ENCODE assay signal across 10 cellular contexts in genomic region chr6:35471836-35472345, GRCh38. TPM values are rescaled to one million over a fixed set of nuclear protein-coding genes. Genes with fewer than 3 reads are reported as not detected.
DNase-seq lines count a peak whose midpoint lies in the region; ATAC-seq and TF ChIP-seq lines count a peak whose summit lies in the region.
"Had no signal": no experiment of that assay in that cellular context is flagged by ENCODE, and none has a peak within 500 bp of the region (broad histone marks: within the 10 kb centered on the region; RNA-seq: fewer than 3 reads in every experiment).

No MANE protein-coding gene starts in this region.

- no peaks in the 10 kb centered on the region for H3K27me3 Mint-ChIP-seq in stimulated activated naive CD8-positive, alpha-beta T cell treated with anti-CD3 and anti-CD28 coated beads, Interleukin-15, Interleukin-2, amounts not matched to agents 100 ng/mL and 50 ng/mL, for 24 hours
- peaks cover 13% of the 10 kb centered on the region for H3K27me3 Mint-ChIP-seq in WTC11 (ENCODE audit: low read depth)

- no peak for DNase-seq in stimulated activated naive CD8-positive, alpha-beta T cell treated with anti-CD3 and anti-CD28 coated beads, Interleukin-15, Interleukin-2, amounts not matched to agents 100 U/mL and 50 U/mL, for 24 hours
- no peak for DNase-seq in WTC11 (ENCODE audit: low spot score)
- DNase-seq in islet precursor cell: peak; percentile 51
- no peak for DNase-seq in NOMO-1 treated with DMSO at 0.1 percent for 48 hours (lab: John Stamatoyannopoulos, UW; ENCODE audit: unreplicated experiment)
- DNase-seq in cerebellum (ENCODE audit: low spot score): no peak
- DNase-seq: dorsolateral prefrontal cortex had no signal

- TF ChIP-seq CTCF in WTC11 (IDR thresholded peaks at IDR 0.05): no peak

- H3K4me1 Mint-ChIP-seq in stimulated activated naive CD8-positive, alpha-beta T cell treated with anti-CD3 and anti-CD28 coated beads, Interleukin-15, Interleukin-2, amounts not matched to agents 100 ng/mL and 50 ng/mL, for 24 hours (ENCODE audit: low read depth): peaks cover 42% of the 10 kb centered on the region
- H3K4me1 Mint-ChIP-seq in WTC11: peaks cover 47% of the 10 kb centered on the region

- H3K4me3 Mint-ChIP-seq in stimulated activated naive CD8-positive, alpha-beta T cell treated with anti-CD3 and anti-CD28 coated beads, Interleukin-15, Interleukin-2, amounts not matched to agents 100 ng/mL and 50 ng/mL, for 24 hours: peak overlapping the region; percentile 97
- H3K4me3 Mint-ChIP-seq in WTC11: peak overlapping the region; percentile 95

- ATAC-seq in stimulated activated naive CD8-positive, alpha-beta T cell treated with anti-CD3 and anti-CD28 coated beads, Interleukin-15, Interleukin-2, amounts not matched to agents 100 U/mL and 50 U/mL, for 24 hours: no peak
- ATAC-seq in WTC11 (no peak), GM19395 (IDR thresholded peaks at IDR 0.05; ENCODE audit: unreplicated experiment) (no peak), GM21381 (IDR thresholded peaks at IDR 0.05; ENCODE audit: unreplicated experiment) (no peak)

- peak overlapping the region; percentile 97 for H3K27ac Mint-ChIP-seq in stimulated activated naive CD8-positive, alpha-beta T cell treated with anti-CD3 and anti-CD28 coated beads, Interleukin-15, Interleukin-2, amounts not matched to agents 100 ng/mL and 50 ng/mL, for 24 hours
- H3K27ac Mint-ChIP-seq in WTC11: peak overlapping the region; percentile 93

- POLR2A ChIA-PET in WTC11 (lab: Charles Lee): interaction anchor here (0.7 to 7.9 kb wide), 8 partner anchors 14 to 174 kb away, joined by 3 to 54 read pairs (median 5); partner anchors contain the start of gene TEAD3

- CTCF ChIA-PET in WTC11 (lab: Charles Lee): interaction anchor here (0.7 to 1.8 kb wide), 7 partner anchors 16 to 130 kb away, joined by 3 to 8 read pairs (median 5); partner anchors contain the start of gene PPARD

- no peaks in the 10 kb centered on the region for H3K9me3 Mint-ChIP-seq in stimulated activated naive CD8-positive, alpha-beta T cell treated with anti-CD3 and anti-CD28 coated beads, Interleukin-15, Interleukin-2, amounts not matched to agents 100 ng/mL and 50 ng/mL, for 24 hours
- no peaks in the 10 kb centered on the region for H3K9me3 Mint-ChIP-seq in WTC11

- peaks cover 55% of the 10 kb centered on the region for H3K36me3 Mint-ChIP-seq in stimulated activated naive CD8-positive, alpha-beta T cell treated with anti-CD3 and anti-CD28 coated beads, Interleukin-15, Interleukin-2, amounts not matched to agents 100 ng/mL and 50 ng/mL, for 24 hours (ENCODE audit: low read depth)
- H3K36me3 Mint-ChIP-seq in WTC11: peaks cover 51% of the 10 kb centered on the region

TF ChIP-seq in WTC11, 78 proteins besides CTCF, POLR2A, EP300 and RAD21 (continues in another document):
- TF ChIP-seq GTF2I (CRISPR knock-in tag; conservative IDR thresholded peaks at IDR 0.05) (no peak), ATF6 (CRISPR knock-in tag; IDR thresholded peaks at IDR 0.05) (no peak), ZNF671 (CRISPR knock-in tag; IDR thresholded peaks at IDR 0.05) (peak; percentile 13; the same call in 1 of the 2 replicates), SP1 (CRISPR knock-in tag; conservative IDR thresholded peaks at IDR 0.05) (no peak), ZNF416 (CRISPR knock-in tag; IDR thresholded peaks at IDR 0.05) (0 out of 2 replicates have a peak, but pooled peaks have one; percentile 63), JAZF1 (CRISPR knock-in tag; IDR thresholded peaks at IDR 0.05) (no peak), ATF3 (CRISPR knock-in tag; conservative IDR thresholded peaks at IDR 0.05) (no peak), SMAD3 (CRISPR knock-in tag; IDR thresholded peaks at IDR 0.05; ENCODE audit: borderline replicate concordance) (no peak), ZNF219 (CRISPR knock-in tag; IDR thresholded peaks at IDR 0.05; ENCODE audit: borderline replicate concordance) (no peak), TCF7 (CRISPR knock-in tag; IDR thresholded peaks at IDR 0.05; ENCODE audit: low read depth) (no peak), IRF2 (CRISPR knock-in tag; IDR thresholded peaks at IDR 0.05; ENCODE audit: borderline replicate concordance, low read depth) (no peak), ELF4 (CRISPR knock-in tag; IDR thresholded peaks at IDR 0.05; ENCODE audit: low read depth) (no peak), TEAD4 (CRISPR knock-in tag; IDR thresholded peaks at IDR 0.05) (no peak), EMX1 (CRISPR knock-in tag; IDR thresholded peaks at IDR 0.05) (peak; percentile 21; the same call in 1 of the 2 replicates), RELA (CRISPR knock-in tag; IDR thresholded peaks at IDR 0.05; ENCODE audit: borderline replicate concordance) (no peak), NFATC4 (CRISPR knock-in tag; IDR thresholded peaks at IDR 0.05) (peak; percentile 15; the same call in 1 of the 2 replicates), NR2C2 (CRISPR knock-in tag; IDR thresholded peaks at IDR 0.05) (no peak), PRRX2 (CRISPR knock-in tag; IDR thresholded peaks at IDR 0.05) (peak; percentile 54; the same call in 1 of the 2 replicates), ZNF281 (CRISPR knock-in tag; IDR thresholded peaks at IDR 0.05) (no peak), ZNF425 (CRISPR knock-in tag; conservative IDR thresholded peaks at IDR 0.05) (no peak)

RNA-seq across cellular contexts. Expression of gene RPL10A, which starts 3.7 kb away (rescaled TPM):
- total RNA-seq in WTC11 (2021) (1,829 to 2,044 TPM (median 2,031 TPM) in 3 replicates), cerebellum (907 TPM)

RNA-seq across cellular contexts. Expression of gene FANCE, which starts 19.8 kb away (rescaled TPM):
- total RNA-seq in WTC11 (2021) (15.7 to 22.3 TPM (median 17.6 TPM) in 3 replicates), cerebellum (6.9 TPM)

RNA-seq across cellular contexts. Expression of gene TEAD3, which starts 25.0 kb away (rescaled TPM):
- total RNA-seq in WTC11 (2021) (32.0 to 34.3 TPM (median 33.9 TPM) in 3 replicates), cerebellum (2.1 TPM)

RNA-seq across cellular contexts. Expression of gene TULP1, which starts 40.8 kb away (rescaled TPM):
- total RNA-seq in WTC11 (2021): 2.9 to 4.3 TPM (median 3.4 TPM) in 3 replicates
- 0.54 TPM for total RNA-seq in cerebellum
- total RNA-seq: M059J had no signal

Comparison
In these comparisons a context has a peak if more than half of its experiments do, and no peak if none do; other contexts are left out.
1. RNA of gene TEAD3, which starts 25.0 kb away (total RNA-seq): 32.0 to 34.3 TPM in WTC11; 2.1 TPM in cerebellum (single experiment); every median in the first group is over 10 times any median in the second.